17 cellular contexts compared by ENCODE assay signal in the genomic region with DNA sequence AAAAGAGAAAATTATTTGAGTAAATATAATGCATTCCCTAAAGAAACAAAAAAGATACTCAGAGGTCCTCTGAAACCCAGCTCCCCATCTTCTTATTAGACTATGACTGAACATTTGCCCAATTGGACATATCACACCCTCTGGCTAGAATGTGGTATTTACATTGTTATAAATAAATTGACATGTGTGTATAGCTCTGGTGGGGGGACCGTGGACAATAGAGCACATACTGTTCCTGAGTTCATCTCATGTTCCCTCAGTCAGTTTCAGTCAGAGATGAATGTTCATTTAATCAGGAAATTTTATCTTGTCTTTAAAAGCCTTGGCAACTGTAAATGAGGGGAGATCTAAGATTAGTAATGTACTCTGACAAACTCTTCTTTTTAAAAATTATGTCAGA.
DNase-seq lines count a peak whose midpoint lies in the region; ATAC-seq and TF ChIP-seq lines count a peak whose summit lies in the region.
"Had no signal": no experiment of that assay in that cellular context is flagged by ENCODE, and none has a peak within 500 bp of the region (broad histone marks: within the 10 kb centered on the region; RNA-seq: fewer than 3 reads in every experiment).

No MANE protein-coding gene starts in this region.

- H3K27ac ChIP-seq in IMR-90 (ENCODE audit: insufficient read depth, low read length): no peak overlapping the region
- peak overlapping the region; percentile 40 for H3K27ac ChIP-seq in mammary epithelial cell (ENCODE audit: insufficient read depth, low read depth, low read length)
- no peak overlapping the region for H3K27ac ChIP-seq in ovary
- H3K27ac ChIP-seq: BLaER1 treated with 17β-estradiol and CSF1 and Interleukin-3, amounts not matched to agents 10 nM and 100 nM had no signal

- H3K36me3 ChIP-seq in IMR-90 (ENCODE audit: control insufficient read depth, insufficient read depth, low read length): no peaks in the 10 kb centered on the region
- H3K36me3 ChIP-seq in mammary epithelial cell (ENCODE audit: insufficient read depth, low read length): no peaks in the 10 kb centered on the region
- no peaks in the 10 kb centered on the region for H3K36me3 ChIP-seq in ovary
- H3K36me3 ChIP-seq: BLaER1 treated with 17β-estradiol and CSF1 and Interleukin-3, amounts not matched to agents 10 nM and 100 nM had no signal

- H3K4me1 Mint-ChIP-seq in osteocyte (ENCODE audit: unreplicated experiment): peaks cover 68% of the 10 kb centered on the region
- H3K4me1 Mint-ChIP-seq in T-helper 2 cell treated with Interferon-gamma antibody and Interleukin-4, amounts not matched to agents 5 μg/mL and 100 μg/mL, for 36 hours (ENCODE audit: low read depth): no peaks in the 10 kb centered on the region

- H2AK9ac ChIP-seq in IMR-90 (replicated peaks; ENCODE audit: low read depth, low read length, poor library complexity): no peak overlapping the region

- H3K27ac Mint-ChIP-seq in osteocyte (ENCODE audit: unreplicated experiment): peak overlapping the region; percentile 93
- H3K27ac Mint-ChIP-seq in T-helper 2 cell treated with Interferon-gamma antibody and Interleukin-4, amounts not matched to agents 5 μg/mL and 100 μg/mL, for 36 hours: no peak overlapping the region
- H3K27ac Mint-ChIP-seq: H9 had no signal

- H3K18ac ChIP-seq in IMR-90 (ENCODE audit: low read depth, low read length): peak overlapping the region; percentile 68; the same call in 1 of the 2 replicates

- H3K4ac ChIP-seq in IMR-90 (ENCODE audit: low read depth, low read length): no peak overlapping the region

- no peak overlapping the region for H2BK15ac ChIP-seq in IMR-90 (ENCODE audit: low read depth, low read length)

- BruUV-seq in IMR-90 (replicated peaks; lab: Mats Ljungman, UMichigan) (no TSS peak), mammary epithelial cell (replicated peaks; lab: Mats Ljungman, UMichigan) (no TSS peak)

- DNase-seq in ELR (ENCODE audit: low read depth) (peak; percentile 15), IMR-90 (no peak), mammary epithelial cell (no peak), osteocyte (ENCODE audit: extremely low spot score, unreplicated experiment) (no peak), hepatic stellate cell (ENCODE audit: low spot score) (no peak), middle frontal gyrus (ENCODE audit: extremely low spot score, low spot score) (no peak), ovary (no peak)
- no peak for DNase-seq in T-helper 2 cell treated with Interferon-gamma antibody and Interleukin-4, amounts not matched to agents 5 μg/mL and 100 μg/mL, for 36 hours (ENCODE audit: low spot score)
- DNase-seq: H9, Karpas-422, NCI-H187 treated with DMSO at 0.1 percent for 48 hours, NCI-H2171 treated with DMSO at 0.1 percent for 48 hours, NCI-H510A, NCI-H82, SHP77 treated with DMSO at 0.1 percent for 48 hours had no signal

- TF ChIP-seq RAD21 in IMR-90 (IDR thresholded peaks at IDR 0.05; ENCODE audit: low read length): no peak

- no peak for TF ChIP-seq POLR2A in IMR-90 (IDR thresholded peaks at IDR 0.05; ENCODE audit: low read depth, low read length)
- no peak for TF ChIP-seq POLR2A in ovary (IDR thresholded peaks at IDR 0.05)

- peak overlapping the region; percentile 66 for H2BK5ac ChIP-seq in IMR-90 (ENCODE audit: low read depth, low read length, poor library complexity, severe bottlenecking)

- CTCF ChIA-PET in IMR-90 (lab: Yijun Ruan, JAX) (no interaction called here), mammary epithelial cell (lab: Charles Lee; ENCODE audit: low non-redundant PET) (no interaction called here)

- peak overlapping the region; percentile 20; the same call in 1 of the 2 replicates for H2AK5ac ChIP-seq in IMR-90 (ENCODE audit: low read depth, low read length)

- H3K4me3 ChIP-seq in IMR-90 (ENCODE audit: insufficient read depth, low read depth, low read length): no peak overlapping the region
- no peak overlapping the region for H3K4me3 ChIP-seq in mammary epithelial cell (replicated peaks in 1 of 3; ENCODE audit: insufficient read depth in 1 of 3, low read depth in 2 of 3, low read length in 3 of 3)
- H3K4me3 ChIP-seq in ovary: no peak overlapping the region
- H3K4me3 ChIP-seq: BLaER1 treated with 17β-estradiol and CSF1 and Interleukin-3, amounts not matched to agents 10 nM and 100 nM had no signal

- dilution Hi-C loops in IMR-90 (cut with HindIII; ENCODE audit: low sequenced_read_pairs, unreplicated experiment) (no loop called here), mammary epithelial cell (cut with HindIII; ENCODE audit: low sequenced_read_pairs) (no loop called here)

- no peaks in the 10 kb centered on the region for H3K79me1 ChIP-seq in IMR-90 (ENCODE audit: low read depth in 1 of 2, low read length in 2 of 2)

- H3K14ac ChIP-seq in IMR-90 (replicated peaks; ENCODE audit: low read depth, low read length): peak overlapping the region; percentile 27; the same call in 1 of the 2 replicates

- no peak overlapping the region; the same call in 1 of the 2 replicates for H3K23ac ChIP-seq in IMR-90 (ENCODE audit: low read depth, low read length)

- peak overlapping the region; percentile 80 for H2BK120ac ChIP-seq in IMR-90 (ENCODE audit: low read depth, low read length)

- intact Hi-C loops in IMR-90 (cut with micrococcal nuclease) (no loop called here), mammary epithelial cell (cut with micrococcal nuclease) (loop anchor here (10.0 kb wide), 2 partner anchors 59 to 571 kb away; no protein-coding TSS in a partner anchor), ovary (cut with DNase I) (no loop called here)

- H3K27me3 ChIP-seq in IMR-90 (ENCODE audit: control insufficient read depth, insufficient read depth, low read length): no peaks in the 10 kb centered on the region
- no peaks in the 10 kb centered on the region for H3K27me3 ChIP-seq in mammary epithelial cell (ENCODE audit: insufficient read depth, low read length)
- H3K27me3 ChIP-seq in ovary: no peaks in the 10 kb centered on the region
- H3K27me3 ChIP-seq: BLaER1 treated with 17β-estradiol and CSF1 and Interleukin-3, amounts not matched to agents 10 nM and 100 nM had no signal

- no peak for TF ChIP-seq EP300 in ovary (IDR thresholded peaks at IDR 0.05)

- peak overlapping the region; percentile 54 to 66; a peak in 2 of 4 replicates for H4K8ac ChIP-seq in IMR-90 (ENCODE audit: low read depth in 2 of 2, low read length in 2 of 2)

- H3K9ac ChIP-seq in IMR-90 (ENCODE audit: low read depth, low read length): no peak overlapping the region
- no peak overlapping the region for H3K9ac ChIP-seq in mammary epithelial cell (ENCODE audit: insufficient read depth, low read length)
- H3K9ac ChIP-seq: BLaER1 treated with 17β-estradiol and CSF1 and Interleukin-3, amounts not matched to agents 10 nM and 100 nM had no signal

- peaks cover 2% of the 10 kb centered on the region for H3K36me3 Mint-ChIP-seq in osteocyte (ENCODE audit: unreplicated experiment)
- no peaks in the 10 kb centered on the region for H3K36me3 Mint-ChIP-seq in T-helper 2 cell treated with Interferon-gamma antibody and Interleukin-4, amounts not matched to agents 5 μg/mL and 100 μg/mL, for 36 hours (ENCODE audit: low read depth)

- H3K4me1 ChIP-seq in IMR-90 (ENCODE audit: control insufficient read depth, insufficient read depth, low read length) (peaks cover 17% of the 10 kb centered on the region; the same call in 1 of the 2 replicates), mammary epithelial cell (ENCODE audit: insufficient read depth, low read length) (peaks cover 40% of the 10 kb centered on the region), ovary (ENCODE audit: insufficient read depth) (peaks cover 15% of the 10 kb centered on the region)

- TF ChIP-seq CTCF in IMR-90 (conservative IDR thresholded peaks at IDR 0.05; ENCODE audit: low read depth, low read length) (no peak), mammary epithelial cell (conservative IDR thresholded peaks at IDR 0.05 in 1 of 2, IDR thresholded peaks at IDR 0.05 in 1 of 2; ENCODE audit: extremely low read depth in 1 of 2, insufficient read depth in 1 of 2, low read depth in 1 of 2, low read length in 2 of 2) (no peak), osteocyte (IDR thresholded peaks at IDR 0.05) (no peak), ovary (IDR thresholded peaks at IDR 0.05) (no peak)

- H3K9me3 ChIP-seq in IMR-90 (ENCODE audit: control insufficient read depth, insufficient read depth, low read length) (no peaks in the 10 kb centered on the region), mammary epithelial cell (replicated peaks; ENCODE audit: insufficient read depth, low read length) (no peaks in the 10 kb centered on the region), ovary (no peaks in the 10 kb centered on the region)
- H3K9me3 ChIP-seq: BLaER1 treated with 17β-estradiol and CSF1 and Interleukin-3, amounts not matched to agents 10 nM and 100 nM had no signal

- peaks cover 7% of the 10 kb centered on the region for H3K9me1 ChIP-seq in IMR-90 (ENCODE audit: insufficient read depth, low read length)

- in situ Hi-C loops in IMR-90 (cut with MboI; ENCODE audit: low sequenced_read_pairs) (no loop called here), mammary epithelial cell (cut with MboI; ENCODE audit: low sequenced_read_pairs in 2 of 2) (no loop called here)

- no CpG with 5 or more reads among the region's 1 CpG for WGBS in IMR-90 (ENCODE audit: extremely low coverage in 2 of 2, insufficient read length in 1 of 2), 2 experiments
- 0% methylated on average over 1 of the region's 1 CpG for WGBS in mammary epithelial cell (ENCODE audit: low coverage, missing lambda C conversion rate)
- 35 to 52% (median 51%) methylated on average over 1 of the region's 1 CpG for WGBS in ovary, 3 donors

- peaks cover 19% of the 10 kb centered on the region for H3K9me3 Mint-ChIP-seq in osteocyte (ENCODE audit: unreplicated experiment)
- peaks cover 36% of the 10 kb centered on the region for H3K9me3 Mint-ChIP-seq in T-helper 2 cell treated with Interferon-gamma antibody and Interleukin-4, amounts not matched to agents 5 μg/mL and 100 μg/mL, for 36 hours

- no peak overlapping the region for H2AFZ ChIP-seq in IMR-90 (replicated peaks; ENCODE audit: low read length, poor library complexity)
- no peak overlapping the region for H2AFZ ChIP-seq in mammary epithelial cell (ENCODE audit: low read depth, low read length)

- POLR2A ChIA-PET in IMR-90 (lab: Charles Lee; ENCODE audit: unreplicated experiment): no interaction called here

- H3K4me3 Mint-ChIP-seq in osteocyte (ENCODE audit: unreplicated experiment): no peak overlapping the region
- no peak overlapping the region for H3K4me3 Mint-ChIP-seq in T-helper 2 cell treated with Interferon-gamma antibody and Interleukin-4, amounts not matched to agents 5 μg/mL and 100 μg/mL, for 36 hours
- H3K4me3 Mint-ChIP-seq: H9 had no signal

- ATAC-seq in IMR-90 (ENCODE audit: low read depth): no peak
- ATAC-seq: Panc1 had no signal

- no peak overlapping the region for H3K56ac ChIP-seq in IMR-90 (ENCODE audit: extremely low read depth, insufficient read depth, low read length)

- no peak overlapping the region for H3K4me2 ChIP-seq in IMR-90 (ENCODE audit: low read depth, low read length)
- peak overlapping the region; percentile 15 for H3K4me2 ChIP-seq in mammary epithelial cell (ENCODE audit: insufficient read depth, low read depth, low read length)

- peak overlapping the region; percentile 38 for H2BK20ac ChIP-seq in IMR-90 (ENCODE audit: low read depth, low read length)

- H4K20me1 ChIP-seq in IMR-90 (ENCODE audit: insufficient read depth, low read length) (no peaks in the 10 kb centered on the region), mammary epithelial cell (ENCODE audit: insufficient read depth, low read length) (no peaks in the 10 kb centered on the region)
- H4K20me1 ChIP-seq: BLaER1 treated with 17β-estradiol and CSF1 and Interleukin-3, amounts not matched to agents 10 nM and 100 nM had no signal

- no peaks in the 10 kb centered on the region for H3K79me2 ChIP-seq in mammary epithelial cell (ENCODE audit: insufficient read depth, low read length)

- H3K27me3 Mint-ChIP-seq in osteocyte (ENCODE audit: unreplicated experiment): no peaks in the 10 kb centered on the region
- H3K27me3 Mint-ChIP-seq in T-helper 2 cell treated with Interferon-gamma antibody and Interleukin-4, amounts not matched to agents 5 μg/mL and 100 μg/mL, for 36 hours (ENCODE audit: low read depth): no peaks in the 10 kb centered on the region

- peak overlapping the region; percentile 24; the same call in 1 of the 2 replicates for H4K5ac ChIP-seq in IMR-90 (ENCODE audit: low read depth, low read length)

- H4K91ac ChIP-seq in IMR-90 (ENCODE audit: insufficient read depth, low read depth, low read length): 0 out of 2 replicates have a peak overlapping the region, but pooled peaks have one; percentile 24
